In the genomic region with DNA sequence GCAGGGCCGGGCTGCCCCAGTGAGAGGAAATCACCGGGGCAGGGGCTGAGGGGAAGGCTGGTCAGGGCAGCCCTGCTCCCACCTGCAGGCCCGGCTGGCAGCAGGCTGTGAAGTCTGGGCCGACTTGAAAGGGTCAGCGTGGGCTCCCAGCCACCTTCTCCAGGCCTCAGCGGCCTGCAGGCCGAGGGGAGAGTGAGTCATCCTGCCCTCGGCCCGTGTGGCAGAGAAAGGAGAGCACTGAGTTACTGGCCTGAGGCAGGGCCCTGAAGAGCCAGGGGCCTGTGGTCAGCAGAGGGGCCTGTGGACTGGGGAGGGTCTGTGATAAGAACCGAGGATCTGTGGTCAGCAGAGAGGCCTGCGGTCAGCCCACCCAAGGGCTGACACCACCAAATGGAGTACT, we compare ENCODE assay signal across 24 cellular contexts.
A peak's percentile ranks its signal among the peaks of the same experiment; 100 is the strongest.
DNase-seq lines count a peak whose midpoint lies in the region; ATAC-seq, FAIRE-seq and TF ChIP-seq lines count a peak whose summit lies in the region.
"Had no signal": no experiment of that assay in that cellular context is flagged by ENCODE, and none has a peak within 500 bp of the region (broad histone marks: within the 10 kb centered on the region; RNA-seq: fewer than 3 reads in every experiment).

No MANE protein-coding gene starts in this region.

- 33% methylated on average over 11 of the region's 11 CpGs for WGBS in mesenchymal stem cell

- FAIRE-seq in astrocyte (lab: Jason Lieb, UNC): no peak
- FAIRE-seq: A204.1, TTC549 had no signal

- no peak overlapping the region for H3K23ac ChIP-seq in mesenchymal stem cell (ENCODE audit: low read length in 2 of 2)

- no peak for TF ChIP-seq CTCF in astrocyte (IDR thresholded peaks at IDR 0.05; ENCODE audit: insufficient read depth, low read depth, low read length)

- no peak overlapping the region for H2AK5ac ChIP-seq in mesenchymal stem cell (ENCODE audit: low read length, severe bottlenecking)

- H4K91ac ChIP-seq in mesenchymal stem cell (ENCODE audit: low read length): no peak overlapping the region

- no peaks in the 10 kb centered on the region for H3K79me2 ChIP-seq in astrocyte (ENCODE audit: insufficient read depth, low read length)

- no peaks in the 10 kb centered on the region for H4K20me1 ChIP-seq in astrocyte (ENCODE audit: insufficient read depth, low read length)

- H3K4me1 ChIP-seq in astrocyte (ENCODE audit: insufficient read depth, low read length) (no peaks in the 10 kb centered on the region), mesenchymal stem cell (ENCODE audit: control insufficient read depth, insufficient read depth, low read depth, low read length) (peaks cover 13% of the 10 kb centered on the region)
- H3K4me1 ChIP-seq: prostate gland, transverse colon had no signal

- peaks cover 45% of the 10 kb centered on the region for H3K27me3 Mint-ChIP-seq in astrocyte (ENCODE audit: low read depth, unreplicated experiment)

- H3K9me3 ChIP-seq in astrocyte (ENCODE audit: insufficient read depth, low read depth, low read length): no peaks in the 10 kb centered on the region
- H3K9me3 ChIP-seq in mesenchymal stem cell (ENCODE audit: control insufficient read depth, low read length): no peaks in the 10 kb centered on the region
- H3K9me3 ChIP-seq: prostate gland, transverse colon had no signal

- no peak overlapping the region for H3K27ac Mint-ChIP-seq in astrocyte (ENCODE audit: unreplicated experiment)
- H3K27ac Mint-ChIP-seq: activated naive CD4-positive, alpha-beta T cell treated with anti-CD3 and anti-CD28 coated beads for 36 hours had no signal

- no peak overlapping the region for H3K18ac ChIP-seq in mesenchymal stem cell (ENCODE audit: low read depth in 1 of 2, low read length in 2 of 2)

- H3K4ac ChIP-seq in mesenchymal stem cell (ENCODE audit: low read depth in 1 of 2, low read length in 2 of 2): no peak overlapping the region

- H3K27me3 ChIP-seq in astrocyte (ENCODE audit: insufficient read depth, low read length): no peaks in the 10 kb centered on the region
- H3K27me3 ChIP-seq in mesenchymal stem cell (ENCODE audit: control insufficient read depth in 1 of 2, insufficient read depth in 1 of 2, low read length in 2 of 2): peaks cover 22 to 32% of the 10 kb centered on the region in 2 experiments
- H3K27me3 ChIP-seq: transverse colon had no signal

- H4K8ac ChIP-seq in mesenchymal stem cell (ENCODE audit: low read length): peak overlapping the region; percentile 40

- H2BK120ac ChIP-seq in mesenchymal stem cell (ENCODE audit: low read depth, low read length): no peak overlapping the region

- intact Hi-C loops in left cardiac atrium (cut with DNase I): no loop called here
- intact Hi-C loops in cardiac septum (cut with DNase I): no loop called here

- H2BK5ac ChIP-seq in mesenchymal stem cell (ENCODE audit: low read depth, low read length, poor library complexity, severe bottlenecking): no peak overlapping the region

- H2AFZ ChIP-seq in astrocyte (ENCODE audit: low read depth, low read length) (no peak overlapping the region), mesenchymal stem cell (ENCODE audit: low read depth, low read length) (no peak overlapping the region)

- H3K36me3 ChIP-seq in astrocyte (ENCODE audit: insufficient read depth, low read length): no peaks in the 10 kb centered on the region
- no peaks in the 10 kb centered on the region for H3K36me3 ChIP-seq in mesenchymal stem cell (ENCODE audit: control insufficient read depth in 1 of 2, insufficient read depth in 2 of 2, low read depth in 1 of 2, low read length in 2 of 2)
- H3K36me3 ChIP-seq: prostate gland, transverse colon had no signal

- peaks cover 9% of the 10 kb centered on the region for H3K4me1 Mint-ChIP-seq in astrocyte (ENCODE audit: low read depth, unreplicated experiment)

- no peak overlapping the region for H2BK15ac ChIP-seq in mesenchymal stem cell (ENCODE audit: low read depth, poor library complexity, severe bottlenecking)

- H2BK12ac ChIP-seq in mesenchymal stem cell (ENCODE audit: low read length in 2 of 2): no peak overlapping the region

- H3K9ac ChIP-seq in astrocyte (ENCODE audit: low read length) (no peak overlapping the region), mesenchymal stem cell (ENCODE audit: low read length) (no peak overlapping the region)

- DNase-seq in left cardiac atrium: no peak
- DNase-seq in cardiac septum (ENCODE audit: low spot score): no peak
- DNase-seq in astrocyte (ENCODE audit: low read depth): peak; percentile 5
- peak; percentile 46 for DNase-seq in mesenchymal stem cell
- DNase-seq in hepatic stellate cell (ENCODE audit: low spot score): no peak
- DNase-seq in Kasumi-1 (lab: John Stamatoyannopoulos, UW): no peak
- no peak for DNase-seq in substantia nigra (lab: John Stamatoyannopoulos, UW)
- DNase-seq: activated CD4-positive, alpha-beta T cell treated with anti-CD3 and anti-CD28 coated beads for 36 hours; activated naive CD4-positive, alpha-beta T cell treated with anti-CD3 and anti-CD28 coated beads for 36 hours; activated T-cell treated with anti-CD3 and anti-CD28 coated beads, Interleukin-2, amount 50 U/mL, for 48 hours; amygdala; COR-L47; dermis blood vessel endothelial cell; GOT3; NCI-H1694; NCI-H82; SHP77 treated with DMSO at 0.1 percent for 48 hours; stimulated activated CD4-positive, alpha-beta T cell treated with anti-CD3 and anti-CD28 coated beads, Interleukin-4, amount 100 ng/mL, for 24 hours; stimulated activated naive CD8-positive, alpha-beta T cell treated with anti-CD3 and anti-CD28 coated beads, Interleukin-15, Interleukin-2, amounts not matched to agents 100 U/mL and 50 U/mL, for 24 hours; transverse colon had no signal

- H3K79me1 ChIP-seq in mesenchymal stem cell (replicated peaks; ENCODE audit: low read length, poor library complexity, severe bottlenecking): no peaks in the 10 kb centered on the region

- H3K27ac ChIP-seq in astrocyte (ENCODE audit: low read depth, low read length) (no peak overlapping the region), mesenchymal stem cell (ENCODE audit: low read length, poor library complexity, severe bottlenecking) (no peak overlapping the region), substantia nigra (ENCODE audit: low read depth, low read length, poor library complexity, severe bottlenecking) (no peak overlapping the region)
- H3K27ac ChIP-seq: transverse colon had no signal

- H3K14ac ChIP-seq in mesenchymal stem cell (ENCODE audit: low read length in 2 of 2): peak overlapping the region in 1 of 2 experiments; percentile 9

- no peaks in the 10 kb centered on the region for H3K36me3 Mint-ChIP-seq in astrocyte (ENCODE audit: low read depth, unreplicated experiment)

- no peak overlapping the region for H3K4me3 Mint-ChIP-seq in astrocyte (ENCODE audit: unreplicated experiment)
- H3K4me3 Mint-ChIP-seq: activated CD4-positive, alpha-beta T cell treated with anti-CD3 and anti-CD28 coated beads for 36 hours; activated naive CD4-positive, alpha-beta T cell treated with anti-CD3 and anti-CD28 coated beads for 36 hours had no signal

- ATAC-seq in left cardiac atrium (peak; percentile 53 to 93), HG02840 (IDR thresholded peaks at IDR 0.05; ENCODE audit: low FRiP score, unreplicated experiment) (no peak)
- ATAC-seq: activated CD4-positive, alpha-beta T cell treated with anti-CD3 and anti-CD28 coated beads for 36 hours; stimulated activated naive CD8-positive, alpha-beta T cell treated with anti-CD3 and anti-CD28 coated beads, Interleukin-15, Interleukin-2, amounts not matched to agents 100 U/mL and 50 U/mL, for 24 hours had no signal

- H3K4me2 ChIP-seq in astrocyte (ENCODE audit: low read length): no peak overlapping the region
- H3K4me2 ChIP-seq in mesenchymal stem cell (ENCODE audit: low read length, poor library complexity, severe bottlenecking): no peak overlapping the region

- no peak overlapping the region for H3K4me3 ChIP-seq in astrocyte (ENCODE audit: insufficient read depth, low read depth, low read length)
- no peak overlapping the region for H3K4me3 ChIP-seq in mesenchymal stem cell (ENCODE audit: insufficient read depth in 1 of 2, low read depth in 1 of 2, low read length in 2 of 2)
- H3K4me3 ChIP-seq: prostate gland, transverse colon had no signal

- H3K9me3 Mint-ChIP-seq in astrocyte (ENCODE audit: unreplicated experiment): no peaks in the 10 kb centered on the region
- H3K9me3 Mint-ChIP-seq: activated naive CD4-positive, alpha-beta T cell treated with anti-CD3 and anti-CD28 coated beads for 36 hours had no signal

Comparison
In these comparisons a context has a peak if more than half of its experiments do, and no peak if none do; other contexts are left out.
1. DNase-seq: peak in astrocyte (single experiment) and mesenchymal stem cell (single experiment); none in left cardiac atrium (single experiment), cardiac septum (single experiment), hepatic stellate cell (single experiment), Kasumi-1 (0 of 2) and substantia nigra (0 of 49).